ENCODE assay signal across 36 cellular contexts in the genomic region with DNA sequence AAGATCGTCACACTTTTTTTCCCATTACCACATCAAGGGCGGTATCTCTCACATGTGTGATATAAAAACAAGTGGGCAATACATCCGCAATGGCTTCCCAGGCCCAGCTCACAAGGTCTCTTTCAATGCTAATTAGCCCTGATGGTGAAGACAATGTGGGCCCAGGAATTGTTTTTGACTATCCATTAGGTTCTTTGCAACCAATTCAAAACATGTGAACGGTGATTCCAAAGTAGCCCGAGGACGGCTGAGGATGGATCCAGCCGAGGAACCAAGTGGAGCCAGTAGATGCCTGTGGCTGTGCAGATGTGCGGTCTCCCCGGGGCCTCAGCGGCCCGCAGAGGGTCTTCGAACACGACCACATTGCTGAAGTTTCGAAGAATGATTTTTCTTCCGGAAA.
"Had no signal": no experiment of that assay in that cellular context is flagged by ENCODE, and none has a peak within 500 bp of the region (broad histone marks: within the 10 kb centered on the region; RNA-seq: fewer than 3 reads in every experiment).

No MANE protein-coding gene starts in this region.

- H2AFZ ChIP-seq: PC-9 had no signal

- H3K4me3 ChIP-seq: PC-9 had no signal

- H3K36me3 Mint-ChIP-seq: activated CD4-positive, alpha-beta memory T cell treated with anti-CD3 and anti-CD28 coated beads for 36 hours; activated CD8-positive, alpha-beta memory T cell treated with anti-CD3 and anti-CD28 coated beads, Interleukin-2, amount 10 ng/mL, durations not matched to agents 7 days and 5 days; activated naive CD4-positive, alpha-beta T cell treated with anti-CD3 and anti-CD28 coated beads, Interleukin-2, amount 10 ng/mL, durations not matched to agents 7 days and 5 days; activated naive CD8-positive, alpha-beta T cell; brain had no signal

- H3K4me3 Mint-ChIP-seq: activated B cell treated with CpG ODN at 0.5 μM for 24 hours; activated CD4-positive, alpha-beta memory T cell treated with anti-CD3 and anti-CD28 coated beads for 36 hours; activated CD8-positive, alpha-beta memory T cell treated with anti-CD3 and anti-CD28 coated beads, Interleukin-2, amount 10 ng/mL, durations not matched to agents 7 days and 5 days; activated naive CD4-positive, alpha-beta T cell treated with anti-CD3 and anti-CD28 coated beads, Interleukin-2, amount 10 ng/mL, durations not matched to agents 7 days and 5 days; activated naive CD8-positive, alpha-beta T cell; activated naive CD8-positive, alpha-beta T cell treated with anti-CD3 and anti-CD28 coated beads, Interleukin-2, amount 50 U/mL, for 24 hours; brain had no signal

- DNase-seq: activated B cell treated with CpG ODN at 0.5 μM for 24 hours; activated CD4-positive, alpha-beta memory T cell treated with anti-CD3 and anti-CD28 coated beads for 36 hours; activated CD4-positive, alpha-beta T cell treated with anti-CD3 and anti-CD28 coated beads for 4 hours; activated CD4-positive, alpha-beta T cell treated with anti-CD3 and anti-CD28 coated beads, Interleukin-2, amount 50 U/mL, for 1 hour; activated CD4-positive, CD25-positive, alpha-beta regulatory T cell treated with anti-CD3 and anti-CD28 coated beads, Interleukin-2, amount 50 U/mL, for 72 hours; activated CD8-positive, alpha-beta memory T cell treated with anti-CD3 and anti-CD28 coated beads for 24 hours; activated CD8-positive, alpha-beta memory T cell treated with anti-CD3 and anti-CD28 coated beads, Interleukin-2, amount 10 ng/mL, durations not matched to agents 7 days and 5 days; activated CD8-positive, alpha-beta memory T cell treated with anti-CD3 and anti-CD28 coated beads, Interleukin-2, amount 50 U/mL, for 48 hours; activated effector memory CD4-positive, alpha-beta T cell treated with Interleukin-2 at 50 U/mL for 16 hours; activated naive CD4-positive, alpha-beta T cell treated with anti-CD3 and anti-CD28 coated beads, Interleukin-2, amount 10 ng/mL, durations not matched to agents 7 days and 5 days; activated naive CD8-positive, alpha-beta T cell treated with anti-CD3 and anti-CD28 coated beads, Interleukin-2, amount 50 U/mL, for 24 hours; activated T-cell treated with anti-CD3 and anti-CD28 coated beads, Interleukin-2, amount 50 U/mL, for 48 hours; anterior cingulate cortex; caudate nucleus; MM.1S; MV-4-11; NCI-H1092; NCI-H146; NCI-H187; NCI-H2029 treated with DMSO at 0.1 percent for 48 hours; NCI-H2107; NCI-H2171; NCI-H510A; NCI-H748 treated with DMSO at 0.1 percent for 48 hours; NK-92 treated with Interleukin-12 subunit alpha and Interleukin-12 subunit beta, amount 100 ng/mL, for 24 hours; PC-9; SIG-M5; SW 1271; T1000 had no signal

- H3K4me2 ChIP-seq: PC-9 had no signal

- H3K27ac ChIP-seq: PC-9, RWPE1 had no signal

- FAIRE-seq: bronchial epithelial cell, RCC 7860 had no signal

- ATAC-seq: activated CD8-positive, alpha-beta memory T cell treated with anti-CD3 and anti-CD28 coated beads, Interleukin-2, amount 10 ng/mL, durations not matched to agents 7 days and 5 days; activated naive CD8-positive, alpha-beta T cell treated with anti-CD3 and anti-CD28 coated beads, Interleukin-2, amount 50 U/mL, for 24 hours; Right ventricle myocardium inferior; SK-N-SH treated with all-trans-retinoic acid at 6 μM for 48 hours had no signal

- H3K27me3 Mint-ChIP-seq: activated B cell treated with CpG ODN at 0.5 μM for 24 hours; activated CD4-positive, alpha-beta memory T cell treated with anti-CD3 and anti-CD28 coated beads for 36 hours; activated CD8-positive, alpha-beta memory T cell treated with anti-CD3 and anti-CD28 coated beads, Interleukin-2, amount 10 ng/mL, durations not matched to agents 7 days and 5 days; activated naive CD4-positive, alpha-beta T cell treated with anti-CD3 and anti-CD28 coated beads, Interleukin-2, amount 10 ng/mL, durations not matched to agents 7 days and 5 days; activated naive CD8-positive, alpha-beta T cell; activated naive CD8-positive, alpha-beta T cell treated with anti-CD3 and anti-CD28 coated beads, Interleukin-2, amount 50 U/mL, for 24 hours had no signal

- H3K27ac Mint-ChIP-seq: activated B cell treated with CpG ODN at 0.5 μM for 24 hours; activated CD4-positive, alpha-beta memory T cell treated with anti-CD3 and anti-CD28 coated beads for 36 hours; activated CD8-positive, alpha-beta memory T cell treated with anti-CD3 and anti-CD28 coated beads, Interleukin-2, amount 10 ng/mL, durations not matched to agents 7 days and 5 days; activated naive CD4-positive, alpha-beta T cell treated with anti-CD3 and anti-CD28 coated beads, Interleukin-2, amount 10 ng/mL, durations not matched to agents 7 days and 5 days; activated naive CD8-positive, alpha-beta T cell; activated naive CD8-positive, alpha-beta T cell treated with anti-CD3 and anti-CD28 coated beads, Interleukin-2, amount 50 U/mL, for 24 hours had no signal

- H3K9me3 Mint-ChIP-seq: activated naive CD8-positive, alpha-beta T cell treated with anti-CD3 and anti-CD28 coated beads, Interleukin-2, amount 50 U/mL, for 24 hours; brain had no signal

- H3K4me1 Mint-ChIP-seq: activated B cell treated with CpG ODN at 0.5 μM for 24 hours; activated CD8-positive, alpha-beta memory T cell treated with anti-CD3 and anti-CD28 coated beads, Interleukin-2, amount 10 ng/mL, durations not matched to agents 7 days and 5 days; activated naive CD4-positive, alpha-beta T cell treated with anti-CD3 and anti-CD28 coated beads, Interleukin-2, amount 10 ng/mL, durations not matched to agents 7 days and 5 days; activated naive CD8-positive, alpha-beta T cell treated with anti-CD3 and anti-CD28 coated beads, Interleukin-2, amount 50 U/mL, for 24 hours had no signal
